ENCODE assay signal across 8 cellular contexts in genomic region chr1:40978886-40979240, GRCh38. TPM values are rescaled to one million over a fixed set of nuclear protein-coding genes. Genes with fewer than 3 reads are reported as not detected.
DNase-seq lines count a peak whose midpoint lies in the region; ATAC-seq, FAIRE-seq and TF ChIP-seq lines count a peak whose summit lies in the region.

No MANE protein-coding gene starts in this region.

- H3K27ac Mint-ChIP-seq in IgD-negative memory B cell: peak overlapping the region in 2 of 3 donors; percentile 85 to 95

- no peaks in the 10 kb centered on the region for H3K36me3 ChIP-seq in mucosa of stomach (ENCODE audit: control insufficient read depth, insufficient read depth, low read length)

- H3K27ac ChIP-seq in A549: peak overlapping the region; percentile 99 to 100

- FAIRE-seq in A549 (lab: Jason Lieb, UNC) (no peak), RCC 7860 (lab: Jason Lieb, UNC) (no peak)

- no peak for TF ChIP-seq CTCF in A549 (IDR thresholded peaks at IDR 0.05)

- no peaks in the 10 kb centered on the region for H3K27me3 ChIP-seq in mucosa of stomach (ENCODE audit: control insufficient read depth, insufficient read depth, low read length)

- DNase-seq in A549 (ENCODE audit: low read depth in 1 of 2, low spot score in 1 of 2) (no peak), cerebellar cortex (ENCODE audit: low spot score) (peak; percentile 9), mucosa of gallbladder (ENCODE audit: low spot score) (no peak), NCI-H146 (lab: John Stamatoyannopoulos, UW) (no peak), SHP77 (lab: John Stamatoyannopoulos, UW) (no peak), RCC 7860 (ENCODE audit: low spot score) (no peak)

- H3K4me1 ChIP-seq in A549: peaks cover 60% of the 10 kb centered on the region
- peaks cover 15% of the 10 kb centered on the region for H3K4me1 ChIP-seq in mucosa of stomach (ENCODE audit: control insufficient read depth, insufficient read depth, low read length)

- WGBS in A549 (ENCODE audit: missing lambda C conversion rate): 40% methylated on average over 12 of the region's 17 CpGs

- TF ChIP-seq EP300 in A549 (IDR thresholded peaks at IDR 0.05): no peak

- no peaks in the 10 kb centered on the region for H3K9me3 ChIP-seq in A549
- H3K9me3 ChIP-seq in mucosa of stomach (ENCODE audit: control insufficient read depth, low read length): no peaks in the 10 kb centered on the region

- H3K4me2 ChIP-seq in A549: peak overlapping the region; percentile 79

- H3K4me1 Mint-ChIP-seq in IgD-negative memory B cell: peaks cover 13 to 18% (median 13%) of the 10 kb centered on the region in 3 donors

- TF ChIP-seq RAD21 in A549 (conservative IDR thresholded peaks at IDR 0.05 in 1 of 2, IDR thresholded peaks at IDR 0.05 in 1 of 2): no peak

- POLR2A ChIA-PET in A549 (lab: Yijun Ruan, JAX): interaction anchor here (0.8 to 2.4 kb wide), 10 partner anchors 12 to 421 kb away, joined by 3 to 16 read pairs (median 8); partner anchors contain the start of gene CITED4

- CTCF ChIA-PET in A549 (lab: Yijun Ruan, JAX): interaction anchor here (1.0 to 2.7 kb wide), 9 partner anchors 10 to 129 kb away, joined by 3 to 12 read pairs (median 4); no protein-coding TSS in a partner anchor

- H3K4me3 ChIP-seq in A549 (peak overlapping the region; percentile 93), mucosa of stomach (ENCODE audit: low read length) (peak overlapping the region; percentile 77)

- H3K4me3 Mint-ChIP-seq in IgD-negative memory B cell: peak overlapping the region; percentile 85 to 94 (median 92)

- H3K27me3 Mint-ChIP-seq in IgD-negative memory B cell: no peaks in the 10 kb centered on the region

- H3K9me3 Mint-ChIP-seq in IgD-negative memory B cell: no peaks in the 10 kb centered on the region

- ATAC-seq in A549: no peak; a peak in 1 of 6 replicates

- peaks cover 2% of the 10 kb centered on the region for H3K36me3 Mint-ChIP-seq in IgD-negative memory B cell

- no peak for TF ChIP-seq POLR2A in A549 (IDR thresholded peaks at IDR 0.05; ENCODE audit: low read length)

- H3K9ac ChIP-seq in mucosa of stomach (ENCODE audit: low read length): peak overlapping the region; percentile 78

TF ChIP-seq in A549, 52 proteins besides CTCF, POLR2A, EP300 and RAD21:
- peak; percentile 42; the same call in 1 of the 2 replicates for TF ChIP-seq CHD4 (IDR thresholded peaks at IDR 0.05; ENCODE audit: borderline replicate concordance)
- TF ChIP-seq RNF2 (IDR thresholded peaks at IDR 0.05; ENCODE audit: borderline replicate concordance, low read depth): no peak

RNA-seq across cellular contexts. Expression of gene CTPS1, which starts 0.6 kb away (rescaled TPM):
- polyA plus RNA-seq in A549 (2011; rRNA removed) (145 and 181 TPM in 2 replicates), A549 (2017; fragmentation: RNase III; extraction: RNeasy Plus Mini Kit Qiagen cat#74134 plus additional on column Dnase treatment) (159 to 169 TPM (median 159 TPM) in 3 replicates), IgD-negative memory B cell (17.8 TPM)
- polyA plus RNA-seq in A549 (2012; cell fraction: cytosol; rRNA removed): 75.4 and 77.9 TPM in 2 replicates
- polyA plus RNA-seq in A549 (2012; cell fraction: nucleus; rRNA removed): 113 and 172 TPM in 2 replicates
- 206 and 264 TPM in 2 replicates for polyA minus RNA-seq in A549 (2011; rRNA and poly(A)+ RNA removed)
- total RNA-seq in mucosa of gallbladder: 20.4 TPM

RNA-seq across cellular contexts. Expression of gene SLFNL1, which starts 42.7 kb away (rescaled TPM):
- polyA plus RNA-seq in A549 (2011; rRNA removed) (0.01 and 0.07 TPM in 2 replicates), A549 (2017; fragmentation: RNase III; extraction: RNeasy Plus Mini Kit Qiagen cat#74134 plus additional on column Dnase treatment) (0.03 to 0.05 TPM (median 0.04 TPM) in 3 replicates), IgD-negative memory B cell (0.20 TPM)
- polyA plus RNA-seq in A549 (2012; cell fraction: cytosol; rRNA removed): 0.03 and 0.05 TPM in 2 replicates
- polyA plus RNA-seq in A549 (2012; cell fraction: nucleus; rRNA removed): 0.28 and 0.30 TPM in 2 replicates
- polyA minus RNA-seq in A549 (2011; rRNA and poly(A)+ RNA removed): 0.08 and 0.34 TPM in 2 replicates
- 0.60 TPM for total RNA-seq in mucosa of gallbladder
